14 cellular contexts compared by ENCODE assay signal in the genomic region with DNA sequence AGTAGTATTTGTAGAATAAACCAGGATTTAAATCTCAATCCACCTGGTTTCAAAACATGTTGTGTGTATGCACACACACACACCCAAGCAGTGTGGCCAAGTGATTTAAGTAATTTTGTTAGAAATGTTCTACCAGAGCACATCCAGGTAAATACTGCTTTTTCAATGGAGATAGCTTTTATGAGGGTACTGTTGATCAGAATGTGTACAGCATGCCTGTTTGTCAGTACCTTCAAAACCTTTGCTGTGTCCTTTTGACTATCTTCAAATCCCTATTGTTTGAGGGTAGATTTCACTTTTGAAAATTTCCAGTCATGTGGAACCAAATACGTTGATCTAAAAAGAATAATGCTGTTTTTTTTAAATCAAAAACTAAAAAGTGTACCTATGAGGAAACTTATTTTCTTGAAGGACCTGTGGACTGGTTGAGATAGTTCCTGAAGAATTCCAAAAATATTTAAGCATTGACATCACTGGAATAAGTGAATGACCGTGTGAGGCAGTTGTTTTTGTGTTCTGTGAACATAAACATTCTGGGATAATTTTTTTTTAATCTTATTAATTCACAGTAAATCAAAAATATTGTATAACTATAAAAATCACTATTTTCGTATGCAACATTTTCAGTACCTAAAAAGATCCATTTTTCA.
DNase-seq lines count a peak whose midpoint lies in the region; ATAC-seq and TF ChIP-seq lines count a peak whose summit lies in the region.
"Had no signal": no experiment of that assay in that cellular context is flagged by ENCODE, and none has a peak within 500 bp of the region (broad histone marks: within the 10 kb centered on the region; RNA-seq: fewer than 3 reads in every experiment).

No MANE protein-coding gene starts in this region.

- H3K36me3 ChIP-seq in fibroblast of lung (ENCODE audit: control insufficient read depth, insufficient read depth, low read length) = no peaks in the 10 kb centered on the region
- H3K36me3 ChIP-seq in psoas muscle (ENCODE audit: insufficient read depth in 1 of 2, low read depth in 1 of 2) = peaks cover 0 to 23% of the 10 kb centered on the region in 2 donors

- H3K4me3 ChIP-seq in fibroblast of lung (replicated peaks in 1 of 4; ENCODE audit: control extremely low read depth in 1 of 4, insufficient read depth in 1 of 4, low read depth in 3 of 4, low read length in 4 of 4) (no peak overlapping the region), psoas muscle (peak overlapping the region; percentile 13)
- H3K4me3 ChIP-seq: GM23338, mucosa of descending colon had no signal

- peaks cover 4% of the 10 kb centered on the region for H3K4me1 ChIP-seq in fibroblast of lung (ENCODE audit: control insufficient read depth, extremely low read depth, insufficient read depth, low read length)
- H3K4me1 ChIP-seq in psoas muscle = peaks cover 40% of the 10 kb centered on the region

- H3K27ac Mint-ChIP-seq in natural killer cell = peak overlapping the region; percentile 31 to 53
- no peak overlapping the region for H3K27ac Mint-ChIP-seq in natural killer cell treated with Interleukin-12 subunit alpha and Interleukin-12 subunit beta and Interleukin-15 and Interleukin-18, amount 100 ng/mL, for 72 hours
- H3K27ac Mint-ChIP-seq in activated naive CD4-positive, alpha-beta T cell treated with anti-CD3 and anti-CD28 coated beads, Interleukin-2, amount 50 U/mL, for 72 hours = no peak overlapping the region
- H3K27ac Mint-ChIP-seq: type B pancreatic cell had no signal

- H3K4me3 Mint-ChIP-seq in natural killer cell = no peak overlapping the region
- H3K4me3 Mint-ChIP-seq in natural killer cell treated with Interleukin-12 subunit alpha and Interleukin-12 subunit beta and Interleukin-15 and Interleukin-18, amount 100 ng/mL, for 72 hours = no peak overlapping the region
- H3K4me3 Mint-ChIP-seq: GM23338, type B pancreatic cell had no signal

- no peaks in the 10 kb centered on the region for H3K36me3 Mint-ChIP-seq in natural killer cell
- H3K36me3 Mint-ChIP-seq in natural killer cell treated with Interleukin-12 subunit alpha and Interleukin-12 subunit beta and Interleukin-15 and Interleukin-18, amount 100 ng/mL, for 72 hours = peaks cover 11% of the 10 kb centered on the region
- no peaks in the 10 kb centered on the region for H3K36me3 Mint-ChIP-seq in activated naive CD4-positive, alpha-beta T cell treated with anti-CD3 and anti-CD28 coated beads, Interleukin-2, amount 50 U/mL, for 72 hours

- H3K9me3 Mint-ChIP-seq in natural killer cell = no peaks in the 10 kb centered on the region
- H3K9me3 Mint-ChIP-seq in natural killer cell treated with Interleukin-12 subunit alpha and Interleukin-12 subunit beta and Interleukin-15 and Interleukin-18, amount 100 ng/mL, for 72 hours = no peaks in the 10 kb centered on the region
- H3K9me3 Mint-ChIP-seq in activated naive CD4-positive, alpha-beta T cell treated with anti-CD3 and anti-CD28 coated beads, Interleukin-2, amount 50 U/mL, for 72 hours = no peaks in the 10 kb centered on the region
- H3K9me3 Mint-ChIP-seq: GM23338, type B pancreatic cell had no signal

- no peak overlapping the region for H2AFZ ChIP-seq in fibroblast of lung (ENCODE audit: low read length)
- H2AFZ ChIP-seq: GM23338 had no signal

- H3K4me2 ChIP-seq in fibroblast of lung (ENCODE audit: extremely low read depth, insufficient read depth, low read length) = peak overlapping the region; percentile 19
- H3K4me2 ChIP-seq: GM23338 had no signal

- no peak overlapping the region for H3K27ac ChIP-seq in fibroblast of lung (ENCODE audit: insufficient read depth, low read length)
- H3K27ac ChIP-seq in psoas muscle = peak overlapping the region; percentile 81

- no peaks in the 10 kb centered on the region for H3K79me2 ChIP-seq in fibroblast of lung (ENCODE audit: control insufficient read depth, insufficient read depth, low read length)

- TF ChIP-seq CTCF in natural killer cell (IDR thresholded peaks at IDR 0.05) (no peak), fibroblast of lung (conservative IDR thresholded peaks at IDR 0.05 in 1 of 2, IDR thresholded peaks at IDR 0.05 in 1 of 2; ENCODE audit: low read depth in 1 of 2, low read length in 2 of 2) (no peak), psoas muscle (IDR thresholded peaks at IDR 0.05) (no peak)

- no peaks in the 10 kb centered on the region for H3K27me3 Mint-ChIP-seq in natural killer cell (ENCODE audit: low read depth in 2 of 2)
- no peaks in the 10 kb centered on the region for H3K27me3 Mint-ChIP-seq in natural killer cell treated with Interleukin-12 subunit alpha and Interleukin-12 subunit beta and Interleukin-15 and Interleukin-18, amount 100 ng/mL, for 72 hours
- H3K27me3 Mint-ChIP-seq: type B pancreatic cell had no signal

- DNase-seq in natural killer cell = no peak
- no peak for DNase-seq in natural killer cell treated with Interleukin-12 subunit alpha and Interleukin-12 subunit beta and Interleukin-15 and Interleukin-18, amount 100 ng/mL, for 72 hours (ENCODE audit: low spot score)
- DNase-seq in fibroblast of lung (ENCODE audit: low read depth in 2 of 2) = peak in 1 of 2 donors; percentile 41
- DNase-seq in psoas muscle = no peak
- no peak for DNase-seq in UCSD-AML1 (lab: John Stamatoyannopoulos, UW; ENCODE audit: unreplicated experiment)
- DNase-seq in HT-29 (ENCODE audit: low spot score) = no peak
- no peak for DNase-seq in activated naive CD4-positive, alpha-beta T cell treated with anti-CD3 and anti-CD28 coated beads, Interleukin-2, amount 50 U/mL, for 72 hours (ENCODE audit: low spot score in 2 of 2)
- no peak for DNase-seq in activated gamma-delta T cell (lab: John Stamatoyannopoulos, UW)
- DNase-seq: activated T-cell treated with anti-CD3 and anti-CD28 coated beads, Interleukin-2, amount 50 U/mL, for 1 hour; Calu3; OCI-M1 had no signal

- intact Hi-C loops in natural killer cell (cut with micrococcal nuclease) = no loop called here
- intact Hi-C loops in psoas muscle (cut with DNase I) = loop anchor here (5.0 to 10.0 kb wide), 2 partner anchors 225 to 297 kb away; no protein-coding TSS in a partner anchor

- H3K9me3 ChIP-seq in fibroblast of lung (ENCODE audit: control insufficient read depth, insufficient read depth, low read depth, low read length) = no peaks in the 10 kb centered on the region
- no peaks in the 10 kb centered on the region for H3K9me3 ChIP-seq in psoas muscle
- H3K9me3 ChIP-seq: mucosa of descending colon had no signal

- 68 to 79% (median 72%) methylated on average over 3 of the region's 3 CpGs for WGBS in psoas muscle, 3 donors

- no peaks in the 10 kb centered on the region for H3K27me3 ChIP-seq in fibroblast of lung (ENCODE audit: control insufficient read depth, insufficient read depth, low read length)
- H3K27me3 ChIP-seq in psoas muscle (ENCODE audit: insufficient read depth in 3 of 3, low read length in 2 of 3) = no peaks in the 10 kb centered on the region

- ATAC-seq in natural killer cell (no peak), psoas muscle (no peak)
- no peak for ATAC-seq in natural killer cell treated with Interleukin-12 subunit alpha and Interleukin-12 subunit beta and Interleukin-15 and Interleukin-18, amount 100 ng/mL, for 72 hours
- no peak for ATAC-seq in activated naive CD4-positive, alpha-beta T cell treated with anti-CD3 and anti-CD28 coated beads, Interleukin-2, amount 50 U/mL, for 72 hours

- H4K20me1 ChIP-seq in fibroblast of lung (ENCODE audit: control insufficient read depth, extremely low read depth, insufficient read depth, low read length) = no peaks in the 10 kb centered on the region

- H3K4me1 Mint-ChIP-seq in natural killer cell = peaks cover 9 to 28% of the 10 kb centered on the region in 2 donors
- peaks cover 18 to 27% of the 10 kb centered on the region in 2 donors for H3K4me1 Mint-ChIP-seq in natural killer cell treated with Interleukin-12 subunit alpha and Interleukin-12 subunit beta and Interleukin-15 and Interleukin-18, amount 100 ng/mL, for 72 hours (ENCODE audit: low read depth in 2 of 2)
- H3K4me1 Mint-ChIP-seq: GM23338 had no signal

- no peak overlapping the region for H3K9ac ChIP-seq in fibroblast of lung (ENCODE audit: insufficient read depth, low read length)

Comparison
In these comparisons a context has a peak if more than half of its experiments do, and no peak if none do; other contexts are left out.
1. H3K27ac Mint-ChIP-seq: peak in natural killer cell (2 of 2); none in natural killer cell treated with Interleukin-12 subunit alpha and Interleukin-12 subunit beta and Interleukin-15 and Interleukin-18, amount 100 ng/mL, for 72 hours (0 of 2) and activated naive CD4-positive, alpha-beta T cell treated with anti-CD3 and anti-CD28 coated beads, Interleukin-2, amount 50 U/mL, for 72 hours (0 of 2).